In genomic region chr7:27918503-27918902, GRCh38 we compare ENCODE assay signal across 15 cellular contexts.
A peak's percentile ranks its signal among the peaks of the same experiment; 100 is the strongest.
DNase-seq lines count a peak whose midpoint lies in the region; ATAC-seq, FAIRE-seq and TF ChIP-seq lines count a peak whose summit lies in the region.
"Had no signal": no experiment of that assay in that cellular context is flagged by ENCODE, and none has a peak within 500 bp of the region (broad histone marks: within the 10 kb centered on the region; RNA-seq: fewer than 3 reads in every experiment).

No MANE protein-coding gene starts in this region.

- H3K9me2 ChIP-seq in Karpas-422 (replicated peaks; ENCODE audit: insufficient read depth, low read length) = no peaks in the 10 kb centered on the region
- H3K9me2 ChIP-seq: SK-N-SH had no signal

- H2AFZ ChIP-seq in Karpas-422 (ENCODE audit: low read length) = no peak overlapping the region

- no peak overlapping the region for H3K4me3 ChIP-seq in Karpas-422 (ENCODE audit: low read length)
- no peak overlapping the region for H3K4me3 ChIP-seq in RWPE2 (ENCODE audit: severe bottlenecking)
- H3K4me3 ChIP-seq in psoas muscle = no peak overlapping the region

- WGBS in psoas muscle, 3 donors = 97 to 100% (median 97%) methylated on average over 1 of the region's 1 CpG

- H3K36me3 ChIP-seq in Karpas-422 (ENCODE audit: insufficient read depth, low read length) = no peaks in the 10 kb centered on the region
- no peaks in the 10 kb centered on the region for H3K36me3 ChIP-seq in RWPE2 (ENCODE audit: low read depth)
- no peaks in the 10 kb centered on the region for H3K36me3 ChIP-seq in psoas muscle (ENCODE audit: insufficient read depth in 1 of 2, low read depth in 1 of 2)

- no peaks in the 10 kb centered on the region for H4K20me1 ChIP-seq in Karpas-422 (ENCODE audit: insufficient read depth, low read depth, low read length)

- intact Hi-C loops in psoas muscle (cut with DNase I) = no loop called here

- H3K27ac ChIP-seq in Karpas-422 (ENCODE audit: low read length) = no peak overlapping the region
- H3K27ac ChIP-seq in RWPE2 (ENCODE audit: poor library complexity, severe bottlenecking) = peak overlapping the region; percentile 38
- H3K27ac ChIP-seq in psoas muscle = no peak overlapping the region

- no peaks in the 10 kb centered on the region for H3K79me2 ChIP-seq in Karpas-422 (ENCODE audit: low read length)

- ATAC-seq in RWPE2 (ENCODE audit: low read depth) (no peak), HG02588 (IDR thresholded peaks at IDR 0.05; ENCODE audit: unreplicated experiment) (no peak), psoas muscle (no peak)
- ATAC-seq: HepG2 had no signal

- DNase-seq in GM18507 (ENCODE audit: extremely low spot score, insufficient read length, low read depth) (no peak), Karpas-422 (peak; percentile 52), RWPE2 (ENCODE audit: low spot score) (no peak), NOMO-1 (lab: John Stamatoyannopoulos, UW; ENCODE audit: unreplicated experiment in 2 of 2) (no peak), psoas muscle (no peak)
- DNase-seq in activated CD4-positive, alpha-beta T cell treated with anti-CD3 and anti-CD28 coated beads, Interleukin-2, amount 50 U/mL, for 1 hour = no peak
- DNase-seq: KBM-7, NCI-H1105, NCI-H146, NCI-H2029, NCI-H82, SHP77, SK-N-SH had no signal

- H3K27me3 ChIP-seq in Karpas-422 (ENCODE audit: low read length) (no peaks in the 10 kb centered on the region), RWPE2 (ENCODE audit: insufficient read depth, poor library complexity, severe bottlenecking) (no peaks in the 10 kb centered on the region), psoas muscle (ENCODE audit: insufficient read depth in 3 of 3, low read length in 2 of 3) (no peaks in the 10 kb centered on the region)

- TF ChIP-seq CTCF in RWPE2 (IDR thresholded peaks at IDR 0.05; ENCODE audit: poor library complexity, severe bottlenecking) = no peak
- no peak for TF ChIP-seq CTCF in psoas muscle (IDR thresholded peaks at IDR 0.05)

- peak overlapping the region; percentile 54 for H3K4me2 ChIP-seq in Karpas-422 (ENCODE audit: low read depth, low read length, poor library complexity, severe bottlenecking)
- H3K4me2 ChIP-seq: SK-N-SH had no signal

- no peak overlapping the region for H3K9ac ChIP-seq in Karpas-422 (ENCODE audit: low read length)
- H3K9ac ChIP-seq: SK-N-SH had no signal

- H3K9me3 ChIP-seq in Karpas-422 (ENCODE audit: low read length) (no peaks in the 10 kb centered on the region), RWPE2 (ENCODE audit: severe bottlenecking) (peaks cover 3% of the 10 kb centered on the region), psoas muscle (no peaks in the 10 kb centered on the region)
- H3K9me3 ChIP-seq: SK-N-SH had no signal

- peak; percentile 5 for FAIRE-seq in GM18507 (lab: Jason Lieb, UNC)
- FAIRE-seq: HepG2 had no signal

- H3K4me1 ChIP-seq in Karpas-422 (ENCODE audit: low read length) (peaks cover 61% of the 10 kb centered on the region), RWPE2 (ENCODE audit: insufficient read depth, poor library complexity, severe bottlenecking) (peaks cover 27% of the 10 kb centered on the region), psoas muscle (no peaks in the 10 kb centered on the region)
